Comparison of ENCODE assay signal across 8 cellular contexts in the genomic region with DNA sequence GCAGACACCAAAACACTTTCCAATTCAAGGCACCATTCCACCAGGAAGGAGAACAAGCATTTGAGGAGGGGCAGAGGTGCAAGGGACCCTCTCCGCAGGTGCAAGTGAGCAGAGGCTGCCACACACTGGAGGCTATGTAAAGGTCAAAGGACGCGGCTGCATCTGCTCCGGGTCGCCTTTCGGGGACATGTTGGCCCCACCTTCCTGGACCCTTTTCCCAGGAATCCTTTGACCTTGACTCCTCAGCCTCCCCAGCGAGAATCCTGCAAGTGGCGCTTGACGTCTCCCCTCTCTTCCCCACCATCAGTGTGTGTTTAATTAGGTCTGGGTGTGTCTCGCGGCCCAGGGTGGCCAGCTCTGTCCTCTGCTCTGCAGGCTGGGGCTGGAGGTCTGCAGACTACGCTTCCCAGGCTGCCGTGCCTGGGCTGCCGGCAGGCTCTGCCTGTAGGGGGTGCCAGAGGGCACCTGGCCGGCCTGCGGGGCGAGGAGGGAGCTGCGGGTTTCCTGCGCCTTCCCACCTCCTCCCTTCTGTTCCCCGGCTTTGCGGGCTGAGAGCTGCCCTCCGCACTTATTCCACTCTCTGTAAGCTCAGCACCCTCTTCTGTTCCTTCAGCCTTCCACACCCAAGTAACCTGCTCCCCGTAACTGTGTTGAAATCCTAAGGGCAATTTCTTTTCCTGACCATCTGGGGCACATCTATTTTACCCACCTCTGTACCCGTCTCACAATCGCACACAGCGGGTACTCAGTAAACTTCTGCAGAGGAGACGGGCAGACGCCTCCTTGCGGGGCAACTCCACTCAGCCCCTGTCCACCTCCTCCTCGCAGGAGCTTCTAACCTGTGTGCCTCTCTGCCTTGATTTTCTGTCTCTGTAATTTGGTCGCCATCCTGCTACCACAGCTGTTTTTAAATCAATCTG.
DNase-seq lines count a peak whose midpoint lies in the region; ATAC-seq, FAIRE-seq and TF ChIP-seq lines count a peak whose summit lies in the region.

No MANE protein-coding gene starts in this region.

- no peaks in the 10 kb centered on the region for H3K79me2 ChIP-seq in endothelial cell of umbilical vein (ENCODE audit: control insufficient read depth, insufficient read depth, low read length)

- no peaks in the 10 kb centered on the region for H4K20me1 ChIP-seq in endothelial cell of umbilical vein (replicated peaks; ENCODE audit: control insufficient read depth, extremely low read depth, insufficient read depth, low read length)

- H3K36me3 ChIP-seq in endothelial cell of umbilical vein (ENCODE audit: control insufficient read depth in 2 of 2, extremely low read depth in 1 of 2, insufficient read depth in 2 of 2, low read length in 2 of 2) = no peaks in the 10 kb centered on the region

- no peak overlapping the region for H3K4me3 Mint-ChIP-seq in activated CD8-positive, alpha-beta T cell treated with anti-CD3 and anti-CD28 coated beads for 36 hours
- H3K4me3 Mint-ChIP-seq in stimulated activated naive CD8-positive, alpha-beta T cell treated with anti-CD3 and anti-CD28 coated beads, Interleukin-15, amount 100 ng/mL, for 72 hours = peak overlapping the region in 1 of 2 donors; percentile 36

- no peak overlapping the region for H3K4me2 ChIP-seq in endothelial cell of umbilical vein (ENCODE audit: insufficient read depth, low read length)

- intact Hi-C loops in activated CD8-positive, alpha-beta T cell treated with anti-CD3 and anti-CD28 coated beads for 36 hours (cut with micrococcal nuclease) = loop anchor here (5.0 kb wide), 1 partner anchor 473 kb away; no protein-coding TSS in a partner anchor
- intact Hi-C loops in endothelial cell of umbilical vein (cut with micrococcal nuclease) = loop anchor here (5.0 kb wide), 1 partner anchor 128 kb away; a partner anchor contains a TSS

- no peaks in the 10 kb centered on the region for H3K9me3 Mint-ChIP-seq in activated CD8-positive, alpha-beta T cell treated with anti-CD3 and anti-CD28 coated beads for 36 hours
- H3K9me3 Mint-ChIP-seq in stimulated activated naive CD8-positive, alpha-beta T cell treated with anti-CD3 and anti-CD28 coated beads, Interleukin-15, amount 100 ng/mL, for 72 hours = no peaks in the 10 kb centered on the region

- TF ChIP-seq CTCF in activated CD8-positive, alpha-beta T cell treated with anti-CD3 and anti-CD28 coated beads for 36 hours (IDR thresholded peaks at IDR 0.05) = peak; percentile 87
- TF ChIP-seq CTCF in endothelial cell of umbilical vein (IDR thresholded peaks at IDR 0.05; ENCODE audit: extremely low read depth in 1 of 2, insufficient read depth in 1 of 2, low read depth in 1 of 2, low read length in 2 of 2) = peak; percentile 86 to 96

- ATAC-seq in GM21737 (IDR thresholded peaks at IDR 0.05; ENCODE audit: unreplicated experiment) (peak; percentile 67), HG03457 (IDR thresholded peaks at IDR 0.05; ENCODE audit: unreplicated experiment) (no peak)
- peak; percentile 97 for ATAC-seq in activated CD8-positive, alpha-beta T cell treated with anti-CD3 and anti-CD28 coated beads for 36 hours
- peak; percentile 85 for ATAC-seq in stimulated activated naive CD8-positive, alpha-beta T cell treated with anti-CD3 and anti-CD28 coated beads, Interleukin-15, amount 100 ng/mL, for 72 hours

- H3K9ac ChIP-seq in endothelial cell of umbilical vein (replicated peaks; ENCODE audit: extremely low read depth, insufficient read depth, low read length) = no peak overlapping the region

- peaks cover 50% of the 10 kb centered on the region for H3K27me3 Mint-ChIP-seq in activated CD8-positive, alpha-beta T cell treated with anti-CD3 and anti-CD28 coated beads for 36 hours
- H3K27me3 Mint-ChIP-seq in stimulated activated naive CD8-positive, alpha-beta T cell treated with anti-CD3 and anti-CD28 coated beads, Interleukin-15, amount 100 ng/mL, for 72 hours = peaks cover 65% of the 10 kb centered on the region

- H3K9me1 ChIP-seq in endothelial cell of umbilical vein (replicated peaks; ENCODE audit: control insufficient read depth, extremely low read depth, insufficient read depth, low read length) = no peaks in the 10 kb centered on the region

- no peak for TF ChIP-seq POLR2A in endothelial cell of umbilical vein (IDR thresholded peaks at IDR 0.05; ENCODE audit: low read depth, low read length)

- POLR2A ChIA-PET in activated CD8-positive, alpha-beta T cell treated with anti-CD3 and anti-CD28 coated beads for 36 hours (lab: Charles Lee) = no interaction called here
- POLR2A ChIA-PET in endothelial cell of umbilical vein (lab: Charles Lee) = no interaction called here

- no peaks in the 10 kb centered on the region for H3K9me3 ChIP-seq in endothelial cell of umbilical vein (replicated peaks; ENCODE audit: control insufficient read depth, insufficient read depth, low read length)

- dilution Hi-C loops in endothelial cell of umbilical vein (cut with MboI; ENCODE audit: extremely low pct_ligation_motif_present, low sequenced_read_pairs) = no loop called here

- DNase-seq in CMK (ENCODE audit: low read depth) (peak; percentile 24), NCI-H2171 (lab: John Stamatoyannopoulos, UW) (peak; percentile 31), endothelial cell of umbilical vein (ENCODE audit: low read depth, low spot score) (peak; percentile 33), midbrain (lab: John Stamatoyannopoulos, UW) (peak; percentile 63)
- peak; percentile 62 for DNase-seq in activated CD8-positive, alpha-beta T cell treated with anti-CD3 and anti-CD28 coated beads for 36 hours
- DNase-seq in stimulated activated naive CD8-positive, alpha-beta T cell treated with anti-CD3 and anti-CD28 coated beads, Interleukin-15, amount 100 ng/mL, for 72 hours = peak; percentile 65 to 66

- no peak overlapping the region for H3K27ac Mint-ChIP-seq in activated CD8-positive, alpha-beta T cell treated with anti-CD3 and anti-CD28 coated beads for 36 hours
- no peak overlapping the region for H3K27ac Mint-ChIP-seq in stimulated activated naive CD8-positive, alpha-beta T cell treated with anti-CD3 and anti-CD28 coated beads, Interleukin-15, amount 100 ng/mL, for 72 hours

- no TSS peak for BruUV-seq in endothelial cell of umbilical vein (replicated peaks; lab: Mats Ljungman, UMichigan)

- H3K4me3 ChIP-seq in endothelial cell of umbilical vein (replicated peaks in 1 of 3; ENCODE audit: insufficient read depth in 1 of 3, low read depth in 1 of 3, low read length in 3 of 3) = no peak overlapping the region

- peaks cover 0 to 3% of the 10 kb centered on the region in 2 experiments for H3K27me3 ChIP-seq in endothelial cell of umbilical vein (ENCODE audit: control insufficient read depth in 2 of 2, insufficient read depth in 2 of 2, low read length in 2 of 2)

- CTCF ChIA-PET in activated CD8-positive, alpha-beta T cell treated with anti-CD3 and anti-CD28 coated beads for 36 hours (lab: Charles Lee) = interaction anchor here (0.6 to 1.9 kb wide), 29 partner anchors 9 to 573 kb away, joined by 3 to 13 read pairs (median 4); no protein-coding TSS in a partner anchor
- CTCF ChIA-PET in endothelial cell of umbilical vein (lab: Charles Lee) = interaction anchor here (0.6 to 1.9 kb wide), 27 partner anchors 9 to 935 kb away, joined by 3 to 28 read pairs (median 3); no protein-coding TSS in a partner anchor

- peak; percentile 73 for FAIRE-seq in endothelial cell of umbilical vein (lab: Jason Lieb, UNC)

- H2AFZ ChIP-seq in endothelial cell of umbilical vein (ENCODE audit: low read depth, low read length) = no peak overlapping the region

- no peaks in the 10 kb centered on the region for H3K4me1 ChIP-seq in endothelial cell of umbilical vein (ENCODE audit: control insufficient read depth, extremely low read depth, insufficient read depth, low read length)

- no peaks in the 10 kb centered on the region for H3K36me3 Mint-ChIP-seq in activated CD8-positive, alpha-beta T cell treated with anti-CD3 and anti-CD28 coated beads for 36 hours (ENCODE audit: low read depth)

- H3K27ac ChIP-seq in endothelial cell of umbilical vein (ENCODE audit: insufficient read depth, low read depth, low read length) = no peak overlapping the region

- peaks cover 7% of the 10 kb centered on the region for H3K4me1 Mint-ChIP-seq in activated CD8-positive, alpha-beta T cell treated with anti-CD3 and anti-CD28 coated beads for 36 hours (ENCODE audit: low read depth)
- peaks cover 10% of the 10 kb centered on the region for H3K4me1 Mint-ChIP-seq in stimulated activated naive CD8-positive, alpha-beta T cell treated with anti-CD3 and anti-CD28 coated beads, Interleukin-15, amount 100 ng/mL, for 72 hours

TF ChIP-seq in endothelial cell of umbilical vein, 7 proteins besides CTCF, POLR2A, EP300 and RAD21:
- TF ChIP-seq, protein P1, sequence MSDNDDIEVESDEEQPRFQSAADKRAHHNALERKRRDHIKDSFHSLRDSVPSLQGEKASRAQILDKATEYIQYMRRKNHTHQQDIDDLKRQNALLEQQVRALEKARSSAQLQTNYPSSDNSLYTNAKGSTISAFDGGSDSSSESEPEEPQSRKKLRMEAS (IDR thresholded peaks at IDR 0.05; ENCODE audit: insufficient read depth, insufficient read length) = no peak
- TF ChIP-seq GATA2 (IDR thresholded peaks at IDR 0.05; ENCODE audit: insufficient read depth, insufficient read length, low read depth, low read length) (no peak), JUN (IDR thresholded peaks at IDR 0.05; ENCODE audit: borderline replicate concordance, insufficient read depth, insufficient read length, low read depth) (no peak), EZH2 (IDR thresholded peaks at IDR 0.05; ENCODE audit: borderline replicate concordance, low read depth, low read length, severe bottlenecking) (no peak), MYC (IDR thresholded peaks at IDR 0.05; ENCODE audit: low read depth, low read length) (no peak), POLR2AphosphoS5 (IDR thresholded peaks at IDR 0.05; ENCODE audit: insufficient read depth, low read depth, low read length) (no peak), FOS (IDR thresholded peaks at IDR 0.05; ENCODE audit: borderline replicate concordance, insufficient read depth, low read length) (no peak)
